In genomic region chr19:29188289-29188688, GRCh38 we compare ENCODE assay signal across 26 cellular contexts.
"Had no signal": no experiment of that assay in that cellular context is flagged by ENCODE, and none has a peak within 500 bp of the region (broad histone marks: within the 10 kb centered on the region; RNA-seq: fewer than 3 reads in every experiment).

No MANE protein-coding gene starts in this region.

- H3K27me3 ChIP-seq: neural progenitor cell, neutrophil, ovary, tibial nerve, uterus had no signal

- H3K4me1 Mint-ChIP-seq: stimulated activated memory B cell treated with anti-CD40 and anti-IgM and Interleukin-4, amounts not matched to agents 10 μg/mL and 1 μg/mL and 100 μg/mL, for 72 hours had no signal

- H3K4me1 ChIP-seq: lower lobe of right lung, tibial nerve, uterus had no signal

- H3K27ac ChIP-seq: lower lobe of right lung, neural progenitor cell, neutrophil, ovary, tibial nerve, uterus had no signal

- H3K9me3 ChIP-seq: lower lobe of right lung, neutrophil, ovary, tibial nerve, uterus had no signal

- H3K27ac Mint-ChIP-seq: naive thymus-derived CD8-positive, alpha-beta T cell; nephron progenitor cell; neural progenitor cell; progenitor cell of endocrine pancreas; stimulated activated memory B cell treated with anti-CD40 and anti-IgM and Interleukin-4, amounts not matched to agents 10 μg/mL and 1 μg/mL and 100 μg/mL, for 72 hours; type B pancreatic cell had no signal

- DNase-seq: immature natural killer cell; kidney; lower lobe of right lung; mammary epithelial cell; mesenchymal stem cell; naive thymus-derived CD8-positive, alpha-beta T cell; nephron progenitor cell; occipital lobe; ovary; retina; right cardiac atrium; stimulated activated CD4-positive, alpha-beta T cell treated with anti-CD3 and anti-CD28 coated beads, Interleukin-1b, Interleukin-23, amount 100 ng/mL, for 48 hours; stimulated activated CD4-positive, alpha-beta T cell treated with anti-CD3 and anti-CD28 coated beads, Interleukin-2, amount 100 ng/mL, for 48 hours; stimulated activated CD4-positive, alpha-beta T cell treated with anti-CD3 and anti-CD28 coated beads, Interleukin-4, amount 100 ng/mL, for 4 hours; stimulated activated CD8-positive, alpha-beta memory T cell treated with anti-CD3 and anti-CD28 coated beads, Interleukin-4, amount 100 ng/mL, for 48 hours; stimulated activated naive CD4-positive, alpha-beta T cell treated with Interleukin-2 at 50 U/mL for 16 hours; stimulated activated naive CD8-positive, alpha-beta T cell treated with anti-CD3 and anti-CD28 coated beads, Interleukin-15, amount 100 ng/mL, for 72 hours; substantia nigra; uterus had no signal

- ATAC-seq: lower lobe of right lung; naive thymus-derived CD8-positive, alpha-beta T cell; stimulated activated memory B cell treated with anti-CD40 and anti-IgM and Interleukin-4, amounts not matched to agents 10 μg/mL and 1 μg/mL and 100 μg/mL, for 72 hours; stimulated activated naive CD8-positive, alpha-beta T cell treated with anti-CD3 and anti-CD28 coated beads, Interleukin-15, amount 100 ng/mL, for 72 hours had no signal

- H3K4me3 Mint-ChIP-seq: immature natural killer cell; naive thymus-derived CD8-positive, alpha-beta T cell; nephron progenitor cell; neural progenitor cell; stimulated activated memory B cell treated with anti-CD40 and anti-IgM and Interleukin-4, amounts not matched to agents 10 μg/mL and 1 μg/mL and 100 μg/mL, for 72 hours; stimulated activated naive CD8-positive, alpha-beta T cell treated with anti-CD3 and anti-CD28 coated beads, Interleukin-15, amount 100 ng/mL, for 72 hours; type B pancreatic cell had no signal

- H3K4me2 ChIP-seq: neural progenitor cell, smooth muscle cell had no signal

- H3K4me3 ChIP-seq: lower lobe of right lung, neural progenitor cell, ovary, smooth muscle cell, tibial nerve, uterus had no signal

- H3K36me3 Mint-ChIP-seq: immature natural killer cell; naive thymus-derived CD8-positive, alpha-beta T cell; neural progenitor cell; stimulated activated memory B cell treated with anti-CD40 and anti-IgM and Interleukin-4, amounts not matched to agents 10 μg/mL and 1 μg/mL and 100 μg/mL, for 72 hours; type B pancreatic cell had no signal

- H2AFZ ChIP-seq: neural progenitor cell had no signal

- H3K27me3 Mint-ChIP-seq: progenitor cell of endocrine pancreas; stimulated activated memory B cell treated with anti-CD40 and anti-IgM and Interleukin-4, amounts not matched to agents 10 μg/mL and 1 μg/mL and 100 μg/mL, for 72 hours; stimulated activated naive CD8-positive, alpha-beta T cell treated with anti-CD3 and anti-CD28 coated beads, Interleukin-15, amount 100 ng/mL, for 72 hours; type B pancreatic cell had no signal

- H3K36me3 ChIP-seq: lower lobe of right lung, neural progenitor cell, neutrophil, ovary, tibial nerve, uterus had no signal

- H3K9me3 Mint-ChIP-seq: immature natural killer cell; naive thymus-derived CD8-positive, alpha-beta T cell; nephron progenitor cell; neural progenitor cell; stimulated activated memory B cell treated with anti-CD40 and anti-IgM and Interleukin-4, amounts not matched to agents 10 μg/mL and 1 μg/mL and 100 μg/mL, for 72 hours; stimulated activated naive CD8-positive, alpha-beta T cell treated with anti-CD3 and anti-CD28 coated beads, Interleukin-15, amount 100 ng/mL, for 72 hours; type B pancreatic cell had no signal
